ENCODE assay signal across 24 cellular contexts in genomic region chr6:88633782-88634181, GRCh38.
"Had no signal": no experiment of that assay in that cellular context is flagged by ENCODE, and none has a peak within 500 bp of the region (broad histone marks: within the 10 kb centered on the region; RNA-seq: fewer than 3 reads in every experiment).

No MANE protein-coding gene starts in this region.

- ATAC-seq: Panc1, PC-3 had no signal

- H3K9me2 ChIP-seq: SK-N-SH had no signal

- DNase-seq: MV-4-11, NCI-H1048, NCI-H1105 treated with DMSO at 0.1 percent for 48 hours, NCI-H1417 treated with DMSO at 0.1 percent for 48 hours, NCI-H146, NCI-H1694 treated with DMSO at 0.1 percent for 48 hours, NCI-H1930, NCI-H2081 treated with DMSO at 0.1 percent for 48 hours, NCI-H2171, NCI-H226, NCI-H446, NCI-H510A, NCI-H524 treated with DMSO at 0.1 percent for 48 hours, NCI-H69, NCI-H774, PC-3, SHP77, SK-N-SH, T-helper 1 cell had no signal

- H3K9me3 ChIP-seq: SK-N-SH had no signal

- H3K27ac ChIP-seq: HL-60, KMS-11, RWPE1 had no signal

- H3K9ac ChIP-seq: KMS-11, SK-N-SH had no signal

- FAIRE-seq: HTR-8/SVneo had no signal

- H3K4me2 ChIP-seq: KMS-11, SK-N-SH had no signal
